8 cellular contexts compared by ENCODE assay signal in the genomic region with DNA sequence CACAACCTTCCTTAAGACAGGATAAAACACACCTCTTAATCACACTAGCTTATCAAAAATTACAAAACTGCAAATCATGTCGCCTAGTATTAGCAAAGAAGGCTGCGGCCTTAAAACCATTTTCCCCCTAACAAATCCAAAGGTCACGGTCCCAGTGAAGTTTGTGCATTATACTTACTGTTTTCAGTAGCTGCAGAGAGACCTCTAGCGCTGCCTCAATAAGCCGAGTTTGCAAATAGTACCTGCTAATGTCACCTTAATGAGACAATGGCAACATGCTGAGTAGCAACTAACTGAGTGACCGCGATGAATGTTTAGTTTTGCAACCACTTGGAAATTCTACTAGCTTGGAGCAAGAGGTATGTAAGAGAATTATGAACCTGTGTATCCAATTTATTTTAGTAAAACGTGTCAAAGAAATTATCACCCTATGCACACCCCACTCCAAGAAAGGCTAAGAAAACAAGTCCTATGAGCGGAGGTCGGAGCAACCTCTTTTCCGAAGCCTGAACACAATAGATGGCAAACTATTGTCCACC. TPM values are rescaled to one million over a fixed set of nuclear protein-coding genes. Genes with fewer than 3 reads are reported as not detected.
DNase-seq lines count a peak whose midpoint lies in the region; ATAC-seq, FAIRE-seq and TF ChIP-seq lines count a peak whose summit lies in the region.

No MANE protein-coding gene starts in this region.

- no peaks in the 10 kb centered on the region for H3K9me3 Mint-ChIP-seq in activated CD8-positive, alpha-beta memory T cell treated with anti-CD3 and anti-CD28 coated beads, Interleukin-2, amount 10 ng/mL, durations not matched to agents 7 days and 5 days (ENCODE audit: low read depth)
- no peaks in the 10 kb centered on the region for H3K9me3 Mint-ChIP-seq in activated CD4-positive, alpha-beta memory T cell treated with anti-CD3 and anti-CD28 coated beads, Interleukin-2, amount 10 ng/mL, durations not matched to agents 7 days and 5 days

- no peaks in the 10 kb centered on the region for H3K27me3 ChIP-seq in parathyroid adenoma (ENCODE audit: control insufficient read depth, insufficient read depth, low read length)

- no peaks in the 10 kb centered on the region for H3K9me3 ChIP-seq in parathyroid adenoma (ENCODE audit: control insufficient read depth, low read length)

- POLR2A ChIA-PET in activated CD4-positive, alpha-beta memory T cell treated with anti-CD3 and anti-CD28 coated beads, Interleukin-2, amount 10 ng/mL, durations not matched to agents 7 days and 5 days (lab: Charles Lee) = interaction anchor here (0.6 to 3.7 kb wide), 15 partner anchors 9 to 1211 kb away, joined by 3 to 27 read pairs (median 7); a partner anchor contains a TSS

- peaks cover 38% of the 10 kb centered on the region for H3K4me1 Mint-ChIP-seq in activated CD8-positive, alpha-beta memory T cell treated with anti-CD3 and anti-CD28 coated beads, Interleukin-2, amount 10 ng/mL, durations not matched to agents 7 days and 5 days
- peaks cover 38% of the 10 kb centered on the region for H3K4me1 Mint-ChIP-seq in activated CD4-positive, alpha-beta memory T cell treated with anti-CD3 and anti-CD28 coated beads, Interleukin-2, amount 10 ng/mL, durations not matched to agents 7 days and 5 days

- CTCF ChIA-PET in activated CD8-positive, alpha-beta memory T cell treated with anti-CD3 and anti-CD28 coated beads, Interleukin-2, amount 10 ng/mL, durations not matched to agents 7 days and 5 days (lab: Charles Lee) = interaction anchor here (0.7 to 1.2 kb wide), 4 partner anchors 100 to 347 kb away, joined by 3 to 5 read pairs (median 3); a partner anchor contains a TSS
- CTCF ChIA-PET in activated CD4-positive, alpha-beta memory T cell treated with anti-CD3 and anti-CD28 coated beads, Interleukin-2, amount 10 ng/mL, durations not matched to agents 7 days and 5 days (lab: Charles Lee) = interaction anchor here (0.7 to 2.5 kb wide), 5 partner anchors 12 to 1120 kb away, joined by 3 to 9 read pairs (median 6); no protein-coding TSS in a partner anchor

- peaks cover 4% of the 10 kb centered on the region for H3K79me2 ChIP-seq in parathyroid adenoma

- H3K36me3 Mint-ChIP-seq in activated CD8-positive, alpha-beta memory T cell treated with anti-CD3 and anti-CD28 coated beads, Interleukin-2, amount 10 ng/mL, durations not matched to agents 7 days and 5 days = peaks cover 25% of the 10 kb centered on the region
- peaks cover 23% of the 10 kb centered on the region for H3K36me3 Mint-ChIP-seq in activated CD4-positive, alpha-beta memory T cell treated with anti-CD3 and anti-CD28 coated beads, Interleukin-2, amount 10 ng/mL, durations not matched to agents 7 days and 5 days (ENCODE audit: low read depth)

- no peak for ATAC-seq in activated CD8-positive, alpha-beta memory T cell treated with anti-CD3 and anti-CD28 coated beads, Interleukin-2, amount 10 ng/mL, durations not matched to agents 7 days and 5 days
- ATAC-seq in HG03025 (IDR thresholded peaks at IDR 0.05; ENCODE audit: low FRiP score, unreplicated experiment) (no peak), HG03159 (IDR thresholded peaks at IDR 0.05; ENCODE audit: unreplicated experiment) (no peak)

- peak overlapping the region; percentile 80 for H3K4me3 ChIP-seq in parathyroid adenoma (ENCODE audit: low read depth, low read length)

- H3K36me3 ChIP-seq in parathyroid adenoma (ENCODE audit: control insufficient read depth, insufficient read depth, low read length) = no peaks in the 10 kb centered on the region

- no peaks in the 10 kb centered on the region for H3K27me3 Mint-ChIP-seq in activated CD8-positive, alpha-beta memory T cell treated with anti-CD3 and anti-CD28 coated beads, Interleukin-2, amount 10 ng/mL, durations not matched to agents 7 days and 5 days
- H3K27me3 Mint-ChIP-seq in activated CD4-positive, alpha-beta memory T cell treated with anti-CD3 and anti-CD28 coated beads, Interleukin-2, amount 10 ng/mL, durations not matched to agents 7 days and 5 days = no peaks in the 10 kb centered on the region

- peak overlapping the region; percentile 83 for H3K4me3 Mint-ChIP-seq in activated CD8-positive, alpha-beta memory T cell treated with anti-CD3 and anti-CD28 coated beads, Interleukin-2, amount 10 ng/mL, durations not matched to agents 7 days and 5 days
- peak overlapping the region; percentile 95 for H3K4me3 Mint-ChIP-seq in activated CD4-positive, alpha-beta memory T cell treated with anti-CD3 and anti-CD28 coated beads, Interleukin-2, amount 10 ng/mL, durations not matched to agents 7 days and 5 days

- peak; percentile 54 for DNase-seq in activated CD8-positive, alpha-beta memory T cell treated with anti-CD3 and anti-CD28 coated beads, Interleukin-2, amount 10 ng/mL, durations not matched to agents 7 days and 5 days
- DNase-seq in activated CD8-positive, alpha-beta memory T cell treated with anti-CD3 and anti-CD28 coated beads, Interleukin-2, amount 50 U/mL, for 48 hours = no peak
- DNase-seq in activated CD4-positive, alpha-beta memory T cell treated with anti-CD3 and anti-CD28 coated beads, Interleukin-2, amount 10 ng/mL, durations not matched to agents 7 days and 5 days = peak; percentile 20
- peak; percentile 10 to 20 for DNase-seq in frontal cortex (ENCODE audit: low spot score in 2 of 2)

- peak overlapping the region; percentile 70 for H2AFZ ChIP-seq in parathyroid adenoma

- H3K27ac Mint-ChIP-seq in activated CD8-positive, alpha-beta memory T cell treated with anti-CD3 and anti-CD28 coated beads, Interleukin-2, amount 10 ng/mL, durations not matched to agents 7 days and 5 days = peak overlapping the region; percentile 92
- H3K27ac Mint-ChIP-seq in activated CD4-positive, alpha-beta memory T cell treated with anti-CD3 and anti-CD28 coated beads, Interleukin-2, amount 10 ng/mL, durations not matched to agents 7 days and 5 days = peak overlapping the region; percentile 94

- no peak overlapping the region for H3K9ac ChIP-seq in parathyroid adenoma

- H3K27ac ChIP-seq in parathyroid adenoma = peak overlapping the region; percentile 42

- TF ChIP-seq CTCF in LNCAP (IDR thresholded peaks at IDR 0.05) (peak; percentile 43; the same call in 1 of the 2 replicates), parathyroid adenoma (IDR thresholded peaks at IDR 0.05) (no peak)

- H3K4me2 ChIP-seq in parathyroid adenoma (ENCODE audit: low read length) = peak overlapping the region; percentile 97

- H3K4me1 ChIP-seq in parathyroid adenoma = no peaks in the 10 kb centered on the region

- FAIRE-seq in frontal cortex (lab: Jason Lieb, UNC) = no peak

RNA-seq across cellular contexts. Expression of a gene that starts 1.2 kb away (rescaled TPM):
- total RNA-seq in activated CD8-positive, alpha-beta memory T cell treated with anti-CD3 and anti-CD28 coated beads, Interleukin-2, amount 10 ng/mL, durations not matched to agents 7 days and 5 days = 10 to 100 TPM; 35.3 to 47.9 TPM
- total RNA-seq in activated CD4-positive, alpha-beta memory T cell treated with anti-CD3 and anti-CD28 coated beads, Interleukin-2, amount 10 ng/mL, durations not matched to agents 7 days and 5 days = 10 to 100 TPM; 34.9 to 36.1 TPM
- 66.9 TPM for total RNA-seq in frontal cortex
